Comparison of ENCODE assay signal across 1 cellular context in genomic region chr5:14440223-14440597, GRCh38.
TF ChIP-seq lines count a peak whose summit lies in the region.

No MANE protein-coding gene starts in this region.

TF ChIP-seq in SK-N-SH treated with all-trans-retinoic acid at 6 μM for 48 hours, 23 proteins besides CTCF, POLR2A, EP300 and RAD21 (continued from another document):
- TF ChIP-seq TSHZ2 (CRISPR knock-in tag; IDR thresholded peaks at IDR 0.05), result no peak
- TF ChIP-seq ESRRG (CRISPR knock-in tag; IDR thresholded peaks at IDR 0.05), result no peak
- TF ChIP-seq CSDC2 (CRISPR knock-in tag; IDR thresholded peaks at IDR 0.05), result no peak
- no peak for TF ChIP-seq ZFP30 (CRISPR knock-in tag; IDR thresholded peaks at IDR 0.05)
- TF ChIP-seq RARB (CRISPR knock-in tag; IDR thresholded peaks at IDR 0.05), result no peak
- no peak for TF ChIP-seq PATZ1 (CRISPR knock-in tag; IDR thresholded peaks at IDR 0.05; ENCODE audit: borderline replicate concordance)
- TF ChIP-seq CSRNP3 (CRISPR knock-in tag; IDR thresholded peaks at IDR 0.05), result no peak
- TF ChIP-seq SNAI2 (CRISPR knock-in tag; IDR thresholded peaks at IDR 0.05), result no peak
- TF ChIP-seq ZNF8 (CRISPR knock-in tag; IDR thresholded peaks at IDR 0.05), result no peak
TF ChIP-seq in SK-N-SH treated with all-trans-retinoic acid at 6 μM for 48 hours: peak in this region for 0.
